ENCODE assay signal across 19 cellular contexts in genomic region chr12:49292729-49293055, GRCh38. TPM values are rescaled to one million over a fixed set of nuclear protein-coding genes. Genes with fewer than 3 reads are reported as not detected.
DNase-seq lines count a peak whose midpoint lies in the region; ATAC-seq and TF ChIP-seq lines count a peak whose summit lies in the region.
"Had no signal": no experiment of that assay in that cellular context is flagged by ENCODE, and none has a peak within 500 bp of the region (broad histone marks: within the 10 kb centered on the region; RNA-seq: fewer than 3 reads in every experiment).

No MANE protein-coding gene starts in this region.

- DNase-seq in GM23338 (ENCODE audit: low spot score) (no peak), NCI-H2227 treated with DMSO at 0.1 percent for 48 hours (lab: John Stamatoyannopoulos, UW) (peak; percentile 62), sigmoid colon (peak; percentile 44), inferior parietal cortex (ENCODE audit: extremely low spot score) (no peak), iPS-NIHi7 (ENCODE audit: extremely low spot score) (no peak), mesothelial cell of epicardium (ENCODE audit: low spot score in 2 of 2, unreplicated experiment in 2 of 2) (no peak)
- DNase-seq: activated B cell treated with CpG ODN at 0.5 μM for 24 hours; activated CD8-positive, alpha-beta memory T cell treated with anti-CD3 and anti-CD28 coated beads, Interleukin-2, amount 50 U/mL, for 48 hours; EL; gastrocnemius medialis; KG1; NCI-H1417 treated with DMSO at 0.1 percent for 48 hours; stimulated activated CD4-positive, alpha-beta T cell treated with anti-CD3 and anti-CD28 coated beads, Interleukin-12 subunit alpha, Interleukin-12 subunit beta, amount 100 ng/mL, for 4 hours had no signal

- peaks cover 9% of the 10 kb centered on the region; the same call in 1 of the 2 replicates for H3F3A ChIP-seq in GM23338 (replicated peaks; ENCODE audit: low read depth)

- H3K4me1 Mint-ChIP-seq in GM23338 (peaks cover 19% of the 10 kb centered on the region; the same call in 2 of the 3 replicates), brain (peaks cover 49% of the 10 kb centered on the region), mesothelial cell of epicardium (peaks cover 8% of the 10 kb centered on the region)

- no peaks in the 10 kb centered on the region for H3K9me3 ChIP-seq in sigmoid colon
- H3K9me3 ChIP-seq: gastrocnemius medialis, HAP-1, mucosa of descending colon, pancreas had no signal

- no peaks in the 10 kb centered on the region for H3K79me2 ChIP-seq in GM23338 (replicated peaks; ENCODE audit: insufficient read depth)

- intact Hi-C loops in sigmoid colon (cut with DNase I), result no loop called here

- H3K4me3 ChIP-seq in GM23338, result peak overlapping the region; percentile 48
- H3K4me3 ChIP-seq in sigmoid colon, result no peak overlapping the region
- H3K4me3 ChIP-seq: gastrocnemius medialis, HAP-1, mucosa of descending colon, pancreas had no signal

- TF ChIP-seq CTCF in GM23338 (conservative IDR thresholded peaks at IDR 0.05; ENCODE audit: low read depth in 2 of 2) (no peak), brain (conservative IDR thresholded peaks at IDR 0.05) (no peak), sigmoid colon (IDR thresholded peaks at IDR 0.05) (no peak), mesothelial cell of epicardium (IDR thresholded peaks at IDR 0.05; ENCODE audit: unreplicated experiment) (no peak)

- H3K9me2 ChIP-seq in GM23338 (ENCODE audit: insufficient read depth), result no peaks in the 10 kb centered on the region

- TF ChIP-seq EP300 in sigmoid colon (IDR thresholded peaks at IDR 0.05), result no peak

- H3K36me3 ChIP-seq in GM23338 (ENCODE audit: insufficient read depth) (no peaks in the 10 kb centered on the region), sigmoid colon (no peaks in the 10 kb centered on the region)
- H3K36me3 ChIP-seq: gastrocnemius medialis, HAP-1, pancreas had no signal

- H3K27me3 Mint-ChIP-seq in GM23338 (ENCODE audit: insufficient read depth, low read depth, poor library complexity) (peaks cover 84% of the 10 kb centered on the region), brain (peaks cover 77% of the 10 kb centered on the region), mesothelial cell of epicardium (ENCODE audit: low read depth) (peaks cover 73% of the 10 kb centered on the region)

- 55 to 71% methylated on average over 7 of the region's 7 CpGs for WGBS in sigmoid colon, 2 donors

- ATAC-seq in GM23338, result no peak
- ATAC-seq: activated naive CD4-positive, alpha-beta T cell treated with anti-CD3 and anti-CD28 coated beads, Interleukin-2, amount 50 U/mL, for 72 hours; gastrocnemius medialis had no signal

- peaks cover 25% of the 10 kb centered on the region for H3K4me1 ChIP-seq in GM23338 (ENCODE audit: insufficient read depth)
- peaks cover 0 to 30% (median 23%) of the 10 kb centered on the region in 4 donors for H3K4me1 ChIP-seq in sigmoid colon

- H3K27me3 ChIP-seq in GM23338 (ENCODE audit: insufficient read depth) (peaks cover 97% of the 10 kb centered on the region), sigmoid colon (peaks cover 28 to 41% (median 33%) of the 10 kb centered on the region in 3 donors)

- H3K27ac Mint-ChIP-seq in GM23338, result no peak overlapping the region
- H3K27ac Mint-ChIP-seq in brain, result peak overlapping the region; percentile 69 to 89 (median 82)
- no peak overlapping the region for H3K27ac Mint-ChIP-seq in mesothelial cell of epicardium
- H3K27ac Mint-ChIP-seq: activated B cell treated with CpG ODN at 0.5 μM for 24 hours; activated naive CD4-positive, alpha-beta T cell treated with anti-CD3 and anti-CD28 coated beads, Interleukin-2, amount 50 U/mL, for 72 hours had no signal

- H3K4me2 ChIP-seq in GM23338, result peak overlapping the region; percentile 69

- H3K27ac ChIP-seq in GM23338 (ENCODE audit: low read depth) (no peak overlapping the region), sigmoid colon (no peak overlapping the region)
- H3K27ac ChIP-seq: gastrocnemius medialis, pancreas had no signal

- no peak for TF ChIP-seq POLR2A in sigmoid colon (IDR thresholded peaks at IDR 0.05)

- H3K4me3 Mint-ChIP-seq in GM23338 (no peak overlapping the region), brain (peak overlapping the region in 3 of 5 experiments; percentile 63 to 74 (median 65)), mesothelial cell of epicardium (no peak overlapping the region)
- H3K4me3 Mint-ChIP-seq: activated B cell treated with CpG ODN at 0.5 μM for 24 hours had no signal

- H3K9me3 Mint-ChIP-seq in GM23338 (no peaks in the 10 kb centered on the region; the same call in 2 of the 3 replicates), brain (no peaks in the 10 kb centered on the region), mesothelial cell of epicardium (no peaks in the 10 kb centered on the region)
- H3K9me3 Mint-ChIP-seq: activated B cell treated with CpG ODN at 0.5 μM for 24 hours; activated naive CD4-positive, alpha-beta T cell treated with anti-CD3 and anti-CD28 coated beads, Interleukin-2, amount 50 U/mL, for 72 hours had no signal

- no peak overlapping the region; the same call in 1 of the 2 replicates for H2AFZ ChIP-seq in GM23338

- no peaks in the 10 kb centered on the region for H4K20me1 ChIP-seq in GM23338 (replicated peaks; ENCODE audit: insufficient read depth)

- no peaks in the 10 kb centered on the region for H3K36me3 Mint-ChIP-seq in GM23338 (ENCODE audit: low read depth)
- H3K36me3 Mint-ChIP-seq in brain, result no peaks in the 10 kb centered on the region
- H3K36me3 Mint-ChIP-seq in mesothelial cell of epicardium, result no peaks in the 10 kb centered on the region
- H3K36me3 Mint-ChIP-seq: activated naive CD4-positive, alpha-beta T cell treated with anti-CD3 and anti-CD28 coated beads, Interleukin-2, amount 50 U/mL, for 72 hours had no signal

TF ChIP-seq in GM23338, 12 proteins besides CTCF, POLR2A, EP300 and RAD21 (continues in another document):
- TF ChIP-seq EZH2 (IDR thresholded peaks at IDR 0.05; ENCODE audit: low read depth, unreplicated experiment) (no peak), ZNF331 (CRISPR knock-in tag; IDR thresholded peaks at IDR 0.05; ENCODE audit: low read depth) (no peak)
- TF ChIP-seq, protein P1, sequence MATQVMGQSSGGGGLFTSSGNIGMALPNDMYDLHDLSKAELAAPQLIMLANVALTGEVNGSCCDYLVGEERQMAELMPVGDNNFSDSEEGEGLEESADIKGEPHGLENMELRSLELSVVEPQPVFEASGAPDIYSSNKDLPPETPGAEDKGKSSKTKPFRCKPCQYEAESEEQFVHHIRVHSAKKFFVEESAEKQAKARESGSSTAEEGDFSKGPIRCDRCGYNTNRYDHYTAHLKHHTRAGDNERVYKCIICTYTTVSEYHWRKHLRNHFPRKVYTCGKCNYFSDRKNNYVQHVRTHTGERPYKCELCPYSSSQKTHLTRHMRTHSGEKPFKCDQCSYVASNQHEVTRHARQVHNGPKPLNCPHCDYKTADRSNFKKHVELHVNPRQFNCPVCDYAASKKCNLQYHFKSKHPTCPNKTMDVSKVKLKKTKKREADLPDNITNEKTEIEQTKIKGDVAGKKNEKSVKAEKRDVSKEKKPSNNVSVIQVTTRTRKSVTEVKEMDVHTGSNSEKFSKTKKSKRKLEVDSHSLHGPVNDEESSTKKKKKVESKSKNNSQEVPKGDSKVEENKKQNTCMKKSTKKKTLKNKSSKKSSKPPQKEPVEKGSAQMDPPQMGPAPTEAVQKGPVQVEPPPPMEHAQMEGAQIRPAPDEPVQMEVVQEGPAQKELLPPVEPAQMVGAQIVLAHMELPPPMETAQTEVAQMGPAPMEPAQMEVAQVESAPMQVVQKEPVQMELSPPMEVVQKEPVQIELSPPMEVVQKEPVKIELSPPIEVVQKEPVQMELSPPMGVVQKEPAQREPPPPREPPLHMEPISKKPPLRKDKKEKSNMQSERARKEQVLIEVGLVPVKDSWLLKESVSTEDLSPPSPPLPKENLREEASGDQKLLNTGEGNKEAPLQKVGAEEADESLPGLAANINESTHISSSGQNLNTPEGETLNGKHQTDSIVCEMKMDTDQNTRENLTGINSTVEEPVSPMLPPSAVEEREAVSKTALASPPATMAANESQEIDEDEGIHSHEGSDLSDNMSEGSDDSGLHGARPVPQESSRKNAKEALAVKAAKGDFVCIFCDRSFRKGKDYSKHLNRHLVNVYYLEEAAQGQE (IDR thresholded peaks at IDR 0.05; ENCODE audit: unreplicated experiment), result no peak

RNA-seq across cellular contexts. Expression of gene PRPH, which starts 2.3 kb away (rescaled TPM):
- 0.24 and 0.62 TPM in 2 replicates for total RNA-seq in GM23338 (2014; rRNA removed; shearing (Covaris generic))
- polyA plus RNA-seq in GM23338 (2016; fragmentation: Nextera tagmentation; extraction: Ambion mirVana), result 0.36 and 0.43 TPM in 2 replicates
- 166 TPM for polyA plus RNA-seq in brain (ENCODE audit: insufficient read depth, low read depth, low replicate concordance)
- total RNA-seq in sigmoid colon, result 10 to 100 TPM; 19.7 to 56.2 (median 38.6) TPM
- 10 to 100 TPM in 1 of 3 donors, 1 to 10 TPM in 1, under 1 TPM in 1; 0.46 to 31.8 (median 2.4) TPM for polyA plus RNA-seq in sigmoid colon
- total RNA-seq in mesothelial cell of epicardium, result 0.38 TPM in 1 of 3 replicates, not detected in the others
- total RNA-seq: activated B cell treated with CpG ODN at 0.5 μM for 24 hours; activated naive CD4-positive, alpha-beta T cell treated with anti-CD3 and anti-CD28 coated beads, Interleukin-2, amount 50 U/mL, for 72 hours; gastrocnemius medialis had no signal

RNA-seq across cellular contexts. Expression of gene TUBA1C, which starts 27.8 kb away (rescaled TPM):
- 608 and 728 TPM in 2 replicates for total RNA-seq in GM23338 (2014; rRNA removed; shearing (Covaris generic))
- polyA plus RNA-seq in GM23338 (2016; fragmentation: Nextera tagmentation; extraction: Ambion mirVana) (187 and 191 TPM in 2 replicates), brain (ENCODE audit: insufficient read depth, low read depth, low replicate concordance) (189 TPM), sigmoid colon (100 to 1,000 TPM; 411 to 694 (median 519) TPM)
- total RNA-seq in sigmoid colon (100 to 1,000 TPM in 1 of 4 donors, 10 to 100 TPM in 3; 54.8 to 108 (median 87.2) TPM), mesothelial cell of epicardium (120 to 123 TPM (median 122 TPM) in 3 replicates)

RNA-seq across cellular contexts. Expression of gene TROAP, which starts 30.4 kb away (rescaled TPM):
- total RNA-seq in GM23338 (2014; rRNA removed; shearing (Covaris generic)), result 27.6 and 46.4 TPM in 2 replicates
- 44.7 and 47.5 TPM in 2 replicates for polyA plus RNA-seq in GM23338 (2016; fragmentation: Nextera tagmentation; extraction: Ambion mirVana)
- polyA plus RNA-seq in brain (ENCODE audit: insufficient read depth, low read depth, low replicate concordance), result 49.2 TPM
- total RNA-seq in sigmoid colon, result under 1 TPM in 1 of 4 donors, not detected in 3; 0.36 TPM
- 10 to 100 TPM in 1 of 3 donors, 1 to 10 TPM in 2; 4.8 to 25.7 (median 5.1) TPM for polyA plus RNA-seq in sigmoid colon
- total RNA-seq in mesothelial cell of epicardium, result 29.5 to 30.8 TPM (median 29.8 TPM) in 3 replicates

RNA-seq across cellular contexts. Expression of gene C1QL4, which starts 44.3 kb away (rescaled TPM):
- total RNA-seq in GM23338 (2014; rRNA removed; shearing (Covaris generic)), result 0.12 TPM in 1 of 2 replicates, not detected in the other
- polyA plus RNA-seq in GM23338 (2016; fragmentation: Nextera tagmentation; extraction: Ambion mirVana), result not detected in 2 replicates
- polyA plus RNA-seq in brain (ENCODE audit: insufficient read depth, low read depth, low replicate concordance), result 0.15 TPM
- not detected for total RNA-seq in sigmoid colon
- under 1 TPM in 1 of 3 donors, not detected in 2; 0.03 TPM for polyA plus RNA-seq in sigmoid colon
- total RNA-seq in mesothelial cell of epicardium, result 0.20 TPM in 2 of 3 replicates, not detected in the other
- total RNA-seq: activated B cell treated with CpG ODN at 0.5 μM for 24 hours; activated naive CD4-positive, alpha-beta T cell treated with anti-CD3 and anti-CD28 coated beads, Interleukin-2, amount 50 U/mL, for 72 hours; gastrocnemius medialis; mucosa of descending colon; pancreas; subcutaneous adipose tissue had no signal
- polyA plus RNA-seq: pancreas had no signal

RNA-seq across cellular contexts. Expression of gene DNAJC22, which starts 54.0 kb away (rescaled TPM):
- total RNA-seq in GM23338 (2014; rRNA removed; shearing (Covaris generic)), result 0.10 TPM in 1 of 2 replicates, not detected in the other
- polyA plus RNA-seq in GM23338 (2016; fragmentation: Nextera tagmentation; extraction: Ambion mirVana) (not detected in 2 replicates), brain (ENCODE audit: insufficient read depth, low read depth, low replicate concordance) (1.1 TPM), sigmoid colon (10 to 100 TPM in 1 of 3 donors, 1 to 10 TPM in 2; 4.6 to 12.8 (median 7.8) TPM)
- total RNA-seq in sigmoid colon (under 1 TPM in 3 of 4 donors, not detected in 1; under 0.01 to 0.28 (median 0.16) TPM), mesothelial cell of epicardium (13.2 to 15.3 TPM (median 14.4 TPM) in 3 replicates)
- total RNA-seq: activated B cell treated with CpG ODN at 0.5 μM for 24 hours had no signal

Comparison
In these comparisons a context has a peak if more than half of its experiments do, and no peak if none do; other contexts are left out.
1. DNase-seq: peak in NCI-H2227 treated with DMSO at 0.1 percent for 48 hours (single experiment) and sigmoid colon (single experiment); none in GM23338 (single experiment), inferior parietal cortex (single experiment), iPS-NIHi7 (single experiment) and mesothelial cell of epicardium (0 of 2).
2. H3K27ac Mint-ChIP-seq: peak in brain (5 of 5); none in GM23338 (single experiment) and mesothelial cell of epicardium (single experiment).
3. H3K4me3 Mint-ChIP-seq: peak in brain (3 of 5); none in GM23338 (single experiment) and mesothelial cell of epicardium (single experiment).
4. RNA of gene PRPH, which starts 2.3 kb away (total RNA-seq): 19.7 to 56.2 TPM in sigmoid colon; 0.38 TPM in mesothelial cell of epicardium and 0.24 to 0.62 TPM in GM23338; every median in the first group is over 10 times any median in the second.
5. RNA of gene TROAP, which starts 30.4 kb away (total RNA-seq): 27.6 to 46.4 TPM in GM23338 and 29.5 to 30.8 TPM in mesothelial cell of epicardium; 0.36 TPM in sigmoid colon; every median in the first group is over 10 times any median in the second.